Comparison of ENCODE assay signal across 10 cellular contexts in genomic region chr15:64635486-64635815, GRCh38.
DNase-seq lines count a peak whose midpoint lies in the region; ATAC-seq and TF ChIP-seq lines count a peak whose summit lies in the region.
"Had no signal": no experiment of that assay in that cellular context is flagged by ENCODE, and none has a peak within 500 bp of the region (broad histone marks: within the 10 kb centered on the region; RNA-seq: fewer than 3 reads in every experiment).

No MANE protein-coding gene starts in this region.

- H3K36me3 Mint-ChIP-seq in T-helper 17 cell (ENCODE audit: low read depth), result peaks cover 2% of the 10 kb centered on the region
- peaks cover 18% of the 10 kb centered on the region for H3K36me3 Mint-ChIP-seq in progenitor cell of endocrine pancreas (ENCODE audit: insufficient read depth)

- no peaks in the 10 kb centered on the region for H3K27me3 Mint-ChIP-seq in T-helper 17 cell
- H3K27me3 Mint-ChIP-seq in progenitor cell of endocrine pancreas, result no peaks in the 10 kb centered on the region
- H3K27me3 Mint-ChIP-seq: B cell had no signal

- no peaks in the 10 kb centered on the region for H3K9me3 ChIP-seq in T-helper 17 cell (ENCODE audit: control insufficient read depth, low read length, poor library complexity, severe bottlenecking)

- DNase-seq in DMS153 (lab: John Stamatoyannopoulos, UW) (peak; percentile 1), DMS153 treated with DMSO at 0.1 percent for 48 hours (lab: John Stamatoyannopoulos, UW; ENCODE audit: unreplicated experiment) (no peak), T-helper 17 cell (no peak), fibroblast of villous mesenchyme (ENCODE audit: low read depth) (peak; percentile 92), progenitor cell of endocrine pancreas (ENCODE audit: low spot score, unreplicated experiment) (no peak), NCI-H1694 (lab: John Stamatoyannopoulos, UW) (no peak), NOMO-1 treated with DMSO at 0.1 percent for 48 hours (lab: John Stamatoyannopoulos, UW; ENCODE audit: unreplicated experiment) (no peak)

- peak overlapping the region; percentile 87 for H3K4me3 Mint-ChIP-seq in T-helper 17 cell
- peak overlapping the region; percentile 3 for H3K4me3 Mint-ChIP-seq in progenitor cell of endocrine pancreas (ENCODE audit: low read depth)
- H3K4me3 Mint-ChIP-seq: T-helper 1 cell treated with Interleukin-12 subunit alpha and Interleukin-12 subunit beta and Interleukin-4 antibody, amounts not matched to agents 30 μg/mL and 1 μg/mL, for 36 hours had no signal

- TF ChIP-seq CTCF in fibroblast of villous mesenchyme (IDR thresholded peaks at IDR 0.05; ENCODE audit: insufficient read depth, low read depth, low read length) (no peak), progenitor cell of endocrine pancreas (IDR thresholded peaks at IDR 0.05; ENCODE audit: unreplicated experiment) (no peak)

- H3K27ac Mint-ChIP-seq in T-helper 17 cell, result peak overlapping the region; percentile 94
- peak overlapping the region; percentile 97 for H3K27ac Mint-ChIP-seq in progenitor cell of endocrine pancreas
- H3K27ac Mint-ChIP-seq: B cell; T-helper 1 cell treated with Interleukin-12 subunit alpha and Interleukin-12 subunit beta and Interleukin-4 antibody, amounts not matched to agents 30 μg/mL and 1 μg/mL, for 36 hours had no signal

- ATAC-seq in T-helper 17 cell, result no peak
- ATAC-seq in HG03025 (IDR thresholded peaks at IDR 0.05; ENCODE audit: low FRiP score, unreplicated experiment), result no peak

- H3K4me3 ChIP-seq in fibroblast of villous mesenchyme (ENCODE audit: low read depth, low read length), result no peak overlapping the region

- H3K4me1 Mint-ChIP-seq in T-helper 17 cell (peaks cover 54% of the 10 kb centered on the region), progenitor cell of endocrine pancreas (ENCODE audit: low read depth) (peaks cover 56% of the 10 kb centered on the region)

- peaks cover 4% of the 10 kb centered on the region for H3K9me3 Mint-ChIP-seq in progenitor cell of endocrine pancreas (ENCODE audit: low read depth)

Comparison
In these comparisons a context has a peak if more than half of its experiments do, and no peak if none do; other contexts are left out.
1. DNase-seq: peak in DMS153 (single experiment) and fibroblast of villous mesenchyme (single experiment); none in DMS153 treated with DMSO at 0.1 percent for 48 hours (single experiment), T-helper 17 cell (0 of 3), progenitor cell of endocrine pancreas (single experiment), NCI-H1694 (single experiment) and NOMO-1 treated with DMSO at 0.1 percent for 48 hours (single experiment).